In the genomic region with DNA sequence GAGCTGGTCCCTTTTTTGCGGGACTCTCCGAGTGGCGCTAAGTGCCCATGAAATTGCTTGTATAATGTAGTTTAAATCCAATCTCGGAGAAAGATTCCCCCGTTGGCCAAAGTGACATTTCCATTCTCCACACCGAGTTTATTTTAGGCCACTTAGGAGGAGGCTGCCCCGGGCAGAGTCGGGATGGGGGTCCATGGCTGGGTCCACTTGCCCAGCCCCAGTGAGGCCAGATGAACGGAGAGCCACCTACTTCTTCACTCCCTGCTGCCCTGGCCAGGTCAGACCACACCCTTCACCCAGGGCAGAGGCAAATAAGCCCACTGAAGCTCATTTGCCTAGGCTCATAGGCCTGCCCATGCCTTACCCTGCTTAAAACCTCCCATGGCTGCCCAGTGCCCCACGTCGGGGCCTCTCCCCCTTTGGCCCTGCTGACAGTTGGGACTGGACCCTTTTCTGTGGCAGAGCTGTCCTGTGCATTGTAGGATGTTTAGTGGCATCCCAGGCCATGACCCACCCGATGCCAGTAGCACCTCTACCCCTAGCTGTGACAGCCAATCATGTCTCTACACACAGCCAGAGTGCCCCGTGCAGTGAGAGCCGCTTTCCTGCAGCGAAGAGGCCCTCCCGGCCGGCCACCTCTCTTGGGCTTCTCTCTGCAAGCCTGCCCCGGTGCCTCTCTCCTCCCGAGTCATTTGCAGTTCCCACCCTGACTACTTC, we compare ENCODE assay signal across 27 cellular contexts. TPM values are rescaled to one million over a fixed set of nuclear protein-coding genes. Genes with fewer than 3 reads are reported as not detected.
DNase-seq lines count a peak whose midpoint lies in the region; ATAC-seq and TF ChIP-seq lines count a peak whose summit lies in the region.
"Had no signal": no experiment of that assay in that cellular context is flagged by ENCODE, and none has a peak within 500 bp of the region (broad histone marks: within the 10 kb centered on the region; RNA-seq: fewer than 3 reads in every experiment).

No MANE protein-coding gene starts in this region.

- H3K4me1 ChIP-seq in adrenal gland (replicated peaks in 1 of 2), result peaks cover 17 to 21% of the 10 kb centered on the region in 2 donors
- peaks cover 14% of the 10 kb centered on the region for H3K4me1 ChIP-seq in lower lobe of right lung
- H3K4me1 ChIP-seq in upper lobe of left lung, result peaks cover 8 to 25% (median 16%) of the 10 kb centered on the region in 4 donors
- H3K4me1 ChIP-seq: HAP-1 had no signal

- intact Hi-C loops in activated naive CD4-positive, alpha-beta T cell treated with anti-CD3 and anti-CD28 coated beads for 36 hours (cut with micrococcal nuclease), result no loop called here
- intact Hi-C loops in adrenal gland (cut with DNase I), result no loop called here
- intact Hi-C loops in lower lobe of right lung (cut with DNase I), result no loop called here

- peak; percentile 1 for DNase-seq in activated naive CD4-positive, alpha-beta T cell treated with anti-CD3 and anti-CD28 coated beads for 36 hours
- DNase-seq in activated naive CD4-positive, alpha-beta T cell treated with Interleukin-2 at 50 U/mL for 16 hours, result no peak
- peak in 5 of 7 donors; percentile 5 to 38 (median 14) for DNase-seq in adrenal gland
- peak; percentile 28 for DNase-seq in lower lobe of right lung
- peak; percentile 11 to 48 for DNase-seq in upper lobe of left lung
- DNase-seq in SIG-M5 treated with dmso at 0.1 percent for 504 hours (lab: John Stamatoyannopoulos, UW; ENCODE audit: unreplicated experiment), result no peak
- no peak for DNase-seq in DMS53 treated with DMSO at 0.1 percent for 48 hours (lab: John Stamatoyannopoulos, UW; ENCODE audit: unreplicated experiment)
- DNase-seq: activated CD4-positive, alpha-beta T cell treated with anti-CD3 and anti-CD28 coated beads for 4 hours; DMS79; effector memory CD4-positive, alpha-beta T cell; GF-D8; hippocampal formation; KBM-7; MG63; NCI-H2081 treated with DMSO at 0.1 percent for 48 hours; NCI-H446; PC-3; SHP77; stimulated activated CD8-positive, alpha-beta memory T cell treated with anti-CD3 and anti-CD28 coated beads, Interleukin-4, amount 100 ng/mL, for 48 hours had no signal

- H3K9me3 Mint-ChIP-seq in activated naive CD4-positive, alpha-beta T cell treated with anti-CD3 and anti-CD28 coated beads for 36 hours, result peaks cover 6% of the 10 kb centered on the region
- H3K9me3 Mint-ChIP-seq: neural crest cell had no signal

- no peak overlapping the region for H3K27ac Mint-ChIP-seq in activated naive CD4-positive, alpha-beta T cell treated with anti-CD3 and anti-CD28 coated beads for 36 hours
- H3K27ac Mint-ChIP-seq: activated T-helper 1 cell treated with anti-CD3 and anti-CD28 coated beads, Interleukin-12 subunit alpha, Interleukin-12 subunit beta, Interleukin-2, Interleukin-4 antibody, amounts not matched to agents 30 ng/mL and 10 ng/mL and 1 ng/mL, durations not matched to agents 14 hours and 24 hours and 36 hours; T-cell had no signal

- H3K4me3 Mint-ChIP-seq in activated naive CD4-positive, alpha-beta T cell treated with anti-CD3 and anti-CD28 coated beads for 36 hours, result no peak overlapping the region
- H3K4me3 Mint-ChIP-seq: activated T-helper 1 cell treated with anti-CD3 and anti-CD28 coated beads, Interleukin-12 subunit alpha, Interleukin-12 subunit beta, Interleukin-2, Interleukin-4 antibody, amounts not matched to agents 30 ng/mL and 10 ng/mL and 1 ng/mL, durations not matched to agents 14 hours and 24 hours and 36 hours; neural crest cell; T-cell had no signal

- WGBS in adrenal gland, 4 donors, result 81 to 90% (median 84%) methylated on average over 17 to 19 of the region's 19 CpGs
- 88 to 89% methylated on average over 16 to 19 of the region's 19 CpGs for WGBS in upper lobe of left lung, 2 donors

- H3K27me3 Mint-ChIP-seq in activated naive CD4-positive, alpha-beta T cell treated with anti-CD3 and anti-CD28 coated beads for 36 hours (ENCODE audit: low read depth), result no peaks in the 10 kb centered on the region
- H3K27me3 Mint-ChIP-seq: T-cell had no signal

- H3K36me3 Mint-ChIP-seq in activated naive CD4-positive, alpha-beta T cell treated with anti-CD3 and anti-CD28 coated beads for 36 hours (ENCODE audit: low read depth), result no peaks in the 10 kb centered on the region
- H3K36me3 Mint-ChIP-seq: T-cell had no signal

- H3K36me3 ChIP-seq in adrenal gland (replicated peaks in 1 of 2) (no peaks in the 10 kb centered on the region), lower lobe of right lung (no peaks in the 10 kb centered on the region), upper lobe of left lung (peaks cover 0 to 6% (median 1%) of the 10 kb centered on the region in 4 donors)
- H3K36me3 ChIP-seq: HAP-1, MG63 had no signal

- peaks cover 3% of the 10 kb centered on the region for H3K4me1 Mint-ChIP-seq in activated naive CD4-positive, alpha-beta T cell treated with anti-CD3 and anti-CD28 coated beads for 36 hours (ENCODE audit: low read depth)
- H3K4me1 Mint-ChIP-seq: neural crest cell had no signal

- ATAC-seq in lower lobe of right lung (no peak), upper lobe of left lung (ENCODE audit: low FRiP score in 2 of 2) (no peak), GM18873 (IDR thresholded peaks at IDR 0.05; ENCODE audit: low FRiP score, unreplicated experiment) (no peak)
- ATAC-seq: body of pancreas, esophagus mucosa, mucosa of descending colon, PC-3, T-cell had no signal

- TF ChIP-seq POLR2A in adrenal gland (IDR thresholded peaks at IDR 0.05), result no peak
- TF ChIP-seq POLR2A in upper lobe of left lung (IDR thresholded peaks at IDR 0.05), result no peak

- no peak for TF ChIP-seq EP300 in upper lobe of left lung (IDR thresholded peaks at IDR 0.05)

- CTCF ChIA-PET in activated naive CD4-positive, alpha-beta T cell treated with anti-CD3 and anti-CD28 coated beads for 36 hours (lab: Charles Lee), result interaction anchor here (0.6 to 1.6 kb wide), 3 partner anchors 14 to 167 kb away, joined by 3 to 5 read pairs (median 3); no protein-coding TSS in a partner anchor

- no peak overlapping the region for H3K4me3 ChIP-seq in adrenal gland
- no peak overlapping the region for H3K4me3 ChIP-seq in lower lobe of right lung
- no peak overlapping the region for H3K4me3 ChIP-seq in upper lobe of left lung
- H3K4me3 ChIP-seq: body of pancreas, HAP-1, MG63, mucosa of descending colon had no signal

- H3K27me3 ChIP-seq in adrenal gland (no peaks in the 10 kb centered on the region), lower lobe of right lung (ENCODE audit: low read depth) (no peaks in the 10 kb centered on the region), upper lobe of left lung (no peaks in the 10 kb centered on the region)
- H3K27me3 ChIP-seq: body of pancreas, MG63 had no signal

- H3K27ac ChIP-seq in adrenal gland, result no peak overlapping the region
- no peak overlapping the region for H3K27ac ChIP-seq in lower lobe of right lung
- no peak overlapping the region for H3K27ac ChIP-seq in upper lobe of left lung
- H3K27ac ChIP-seq: body of pancreas had no signal

- TF ChIP-seq CTCF in adrenal gland (IDR thresholded peaks at IDR 0.05) (no peak), lower lobe of right lung (IDR thresholded peaks at IDR 0.05) (no peak), upper lobe of left lung (IDR thresholded peaks at IDR 0.05) (no peak)

- H3K9me3 ChIP-seq in adrenal gland (replicated peaks in 1 of 3) (peaks cover 0 to 5% (median 0%) of the 10 kb centered on the region in 3 donors), lower lobe of right lung (peaks cover 5% of the 10 kb centered on the region), upper lobe of left lung (peaks cover 0 to 6% (median 2%) of the 10 kb centered on the region in 4 donors)
- H3K9me3 ChIP-seq: body of pancreas, HAP-1 had no signal

RNA-seq across cellular contexts. Expression of a gene that starts 51.3 kb away (rescaled TPM):
- under 1 TPM; 0.20 to 0.38 TPM for total RNA-seq in activated naive CD4-positive, alpha-beta T cell treated with anti-CD3 and anti-CD28 coated beads for 36 hours
- 10 to 100 TPM; 15.2 to 57.8 (median 27.1) TPM for total RNA-seq in adrenal gland
- 10 to 100 TPM in 2 of 3 donors, 1 to 10 TPM in 1; 9.2 to 36.7 (median 11.7) TPM for polyA plus RNA-seq in adrenal gland
- 2.4 TPM for total RNA-seq in lower lobe of right lung
- total RNA-seq in upper lobe of left lung, result 1 to 10 TPM; 1.0 to 7.3 (median 3.7) TPM

Comparison
In these comparisons a context has a peak if more than half of its experiments do, and no peak if none do; other contexts are left out.
1. DNase-seq: peak in activated naive CD4-positive, alpha-beta T cell treated with anti-CD3 and anti-CD28 coated beads for 36 hours (single experiment), adrenal gland (5 of 7), lower lobe of right lung (single experiment) and upper lobe of left lung (2 of 2); none in activated naive CD4-positive, alpha-beta T cell treated with Interleukin-2 at 50 U/mL for 16 hours (single experiment), SIG-M5 treated with dmso at 0.1 percent for 504 hours (single experiment) and DMS53 treated with DMSO at 0.1 percent for 48 hours (single experiment).